33 cellular contexts compared by ENCODE assay signal in genomic region chr9:6073731-6074130, GRCh38.
"Had no signal": no experiment of that assay in that cellular context is flagged by ENCODE, and none has a peak within 500 bp of the region (broad histone marks: within the 10 kb centered on the region; RNA-seq: fewer than 3 reads in every experiment).

No MANE protein-coding gene starts in this region.

- H3K27me3 Mint-ChIP-seq: activated B cell treated with CpG ODN at 0.5 μM for 24 hours; activated CD4-positive, alpha-beta T cell treated with anti-CD3 and anti-CD28 coated beads for 36 hours; activated naive CD8-positive, alpha-beta T cell treated with anti-CD3 and anti-CD28 coated beads, Interleukin-2, amount 10 ng/mL, durations not matched to agents 7 days and 5 days; central memory CD8-positive, alpha-beta T cell; dendritic cell treated with granulocyte-macrophage colony-stimulating factor and Interleukin-4, amounts not matched to agents 40 ng/mL and 50 ng/mL, for 4 days had no signal

- H3K27ac Mint-ChIP-seq: activated B cell treated with CpG ODN at 0.5 μM for 24 hours; activated CD4-positive, alpha-beta memory T cell treated with anti-CD3 and anti-CD28 coated beads for 36 hours; activated CD4-positive, alpha-beta T cell treated with anti-CD3 and anti-CD28 coated beads for 36 hours; activated CD4-positive, alpha-beta T cell treated with anti-CD3 and anti-CD28 coated beads, Interleukin-2, amount 10 ng/mL, durations not matched to agents 24 days and 14 days; activated CD8-positive, alpha-beta memory T cell treated with anti-CD3 and anti-CD28 coated beads, Interleukin-2, amount 10 ng/mL, durations not matched to agents 7 days and 5 days; activated CD8-positive, alpha-beta T cell treated with anti-CD3 and anti-CD28 coated beads, Interleukin-2, amount 10 ng/mL, durations not matched to agents 7 days and 5 days; activated naive CD4-positive, alpha-beta T cell treated with anti-CD3 and anti-CD28 coated beads for 36 hours; activated naive CD8-positive, alpha-beta T cell treated with anti-CD3 and anti-CD28 coated beads, Interleukin-2, amount 10 ng/mL, durations not matched to agents 7 days and 5 days; activated T-helper 1 cell treated with anti-CD3 and anti-CD28 coated beads, Interleukin-12 subunit alpha, Interleukin-12 subunit beta, Interleukin-2, Interleukin-4 antibody, amounts not matched to agents 30 ng/mL and 10 ng/mL and 1 ng/mL, durations not matched to agents 14 hours and 24 hours and 36 hours; activated T-helper 2 cell treated with anti-CD3 and anti-CD28 coated beads, Interferon-gamma antibody, Interleukin-2, Interleukin-4, amounts not matched to agents 10 μg/mL and 5 μg/mL and 100 μg/mL, durations not matched to agents 14 hours and 24 hours and 36 hours; endodermal cell; T-helper 17 cell; T-helper 2 cell treated with Interferon-gamma antibody and Interleukin-4, amounts not matched to agents 5 μg/mL and 100 μg/mL, for 36 hours had no signal

- H3K27ac ChIP-seq: brain microvascular endothelial cell, coronary artery, dorsolateral prefrontal cortex, WERI-Rb-1 had no signal

- H3K27me3 ChIP-seq: brain microvascular endothelial cell, dorsolateral prefrontal cortex had no signal

- H3K4me3 ChIP-seq: coronary artery, dorsolateral prefrontal cortex had no signal

- ATAC-seq: activated CD4-positive, alpha-beta T cell treated with anti-CD3 and anti-CD28 coated beads for 36 hours; activated CD4-positive, CD25-positive, alpha-beta regulatory T cell treated with anti-CD3 and anti-CD28 coated beads, Interleukin-2, amount 50 U/mL, for 24 hours; activated CD8-positive, alpha-beta memory T cell treated with anti-CD3 and anti-CD28 coated beads, Interleukin-2, amount 10 ng/mL, durations not matched to agents 7 days and 5 days; activated CD8-positive, alpha-beta T cell treated with anti-CD3 and anti-CD28 coated beads, Interleukin-2, amount 10 ng/mL, durations not matched to agents 7 days and 5 days; activated naive CD4-positive, alpha-beta T cell treated with anti-CD3 and anti-CD28 coated beads, Interleukin-2, amount 50 U/mL, for 72 hours; esophagus mucosa; T-helper 17 cell had no signal

- H3K4me3 Mint-ChIP-seq: activated B cell treated with CpG ODN at 0.5 μM for 24 hours; activated CD4-positive, alpha-beta memory T cell treated with anti-CD3 and anti-CD28 coated beads for 36 hours; activated CD4-positive, alpha-beta T cell treated with anti-CD3 and anti-CD28 coated beads for 36 hours; activated CD4-positive, alpha-beta T cell treated with anti-CD3 and anti-CD28 coated beads, Interleukin-2, amount 10 ng/mL, durations not matched to agents 24 days and 14 days; activated CD8-positive, alpha-beta memory T cell treated with anti-CD3 and anti-CD28 coated beads, Interleukin-2, amount 10 ng/mL, durations not matched to agents 7 days and 5 days; activated CD8-positive, alpha-beta T cell treated with anti-CD3 and anti-CD28 coated beads, Interleukin-2, amount 10 ng/mL, durations not matched to agents 7 days and 5 days; activated naive CD4-positive, alpha-beta T cell treated with anti-CD3 and anti-CD28 coated beads for 36 hours; activated naive CD8-positive, alpha-beta T cell treated with anti-CD3 and anti-CD28 coated beads, Interleukin-2, amount 10 ng/mL, durations not matched to agents 7 days and 5 days; activated T-helper 1 cell treated with anti-CD3 and anti-CD28 coated beads, Interleukin-12 subunit alpha, Interleukin-12 subunit beta, Interleukin-2, Interleukin-4 antibody, amounts not matched to agents 30 ng/mL and 10 ng/mL and 1 ng/mL, durations not matched to agents 14 hours and 24 hours and 36 hours; central memory CD8-positive, alpha-beta T cell; endodermal cell; T-helper 17 cell; T-helper 2 cell treated with Interferon-gamma antibody and Interleukin-4, amounts not matched to agents 5 μg/mL and 100 μg/mL, for 36 hours had no signal

- H3K36me3 Mint-ChIP-seq: activated CD4-positive, alpha-beta memory T cell treated with anti-CD3 and anti-CD28 coated beads for 36 hours had no signal

- H3K9me3 Mint-ChIP-seq: activated naive CD4-positive, alpha-beta T cell treated with anti-CD3 and anti-CD28 coated beads for 36 hours; central memory CD8-positive, alpha-beta T cell had no signal

- DNase-seq: activated B cell treated with CpG ODN at 0.5 μM for 24 hours; activated CD4-positive, alpha-beta memory T cell treated with anti-CD3 and anti-CD28 coated beads for 36 hours; activated CD4-positive, alpha-beta T cell treated with anti-CD3 and anti-CD28 coated beads for 36 hours; activated CD4-positive, alpha-beta T cell treated with anti-CD3 and anti-CD28 coated beads, Interleukin-2, amount 10 ng/mL, durations not matched to agents 24 days and 14 days; activated CD8-positive, alpha-beta memory T cell treated with anti-CD3 and anti-CD28 coated beads, Interleukin-2, amount 10 ng/mL, durations not matched to agents 7 days and 5 days; activated CD8-positive, alpha-beta memory T cell treated with anti-CD3 and anti-CD28 coated beads, Interleukin-2, amount 50 U/mL, for 4 hours; activated CD8-positive, alpha-beta T cell treated with anti-CD3 and anti-CD28 coated beads, Interleukin-2, amount 10 ng/mL, durations not matched to agents 7 days and 5 days; activated effector memory CD4-positive, alpha-beta T cell treated with anti-CD3 and anti-CD28 coated beads, Interleukin-2, amount 50 U/mL, for 16 hours; activated naive CD4-positive, alpha-beta T cell treated with anti-CD3 and anti-CD28 coated beads for 36 hours; activated naive CD8-positive, alpha-beta T cell treated with anti-CD3 and anti-CD28 coated beads, Interleukin-2, amount 10 ng/mL, durations not matched to agents 7 days and 5 days; activated T-cell treated with anti-CD3 and anti-CD28 coated beads, Interleukin-2, amount 50 U/mL, for 1 hour; activated T-cell treated with anti-CD3 and anti-CD28 coated beads, Interleukin-2, amount 50 U/mL, for 48 hours; amniotic stem cell; anterior cingulate cortex; brain microvascular endothelial cell; dorsolateral prefrontal cortex; effector memory CD4-positive, alpha-beta T cell; endodermal cell; foreskin fibroblast; head of caudate nucleus; T-helper 1 cell; T-helper 17 cell; T1000; WERI-Rb-1 had no signal

- H3K36me3 ChIP-seq: brain microvascular endothelial cell, WERI-Rb-1 had no signal
